Comparison of ENCODE assay signal across 35 cellular contexts in the genomic region with DNA sequence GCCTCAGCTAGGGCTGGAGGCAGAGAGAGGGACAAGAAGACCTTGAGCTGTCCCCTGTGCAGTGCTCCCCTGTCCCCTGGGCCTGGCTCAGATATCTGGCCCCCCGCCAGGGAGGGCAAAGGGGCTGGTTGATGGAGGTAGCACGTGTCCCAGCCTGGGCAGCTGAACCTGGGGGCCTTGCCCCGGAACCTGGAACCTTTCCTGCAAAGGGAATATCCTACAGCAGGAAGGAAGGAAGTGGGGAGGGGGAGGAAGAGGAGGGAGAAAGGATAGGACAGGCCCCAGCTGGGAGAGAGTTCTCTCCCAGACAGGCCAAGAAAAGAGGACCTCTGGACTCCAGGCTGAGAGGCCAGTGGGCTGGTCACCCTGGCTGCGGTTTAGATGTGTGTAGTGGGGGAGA. TPM values are rescaled to one million over a fixed set of nuclear protein-coding genes. Genes with fewer than 3 reads are reported as not detected.
DNase-seq lines count a peak whose midpoint lies in the region; ATAC-seq, FAIRE-seq and TF ChIP-seq lines count a peak whose summit lies in the region.
"Had no signal": no experiment of that assay in that cellular context is flagged by ENCODE, and none has a peak within 500 bp of the region (broad histone marks: within the 10 kb centered on the region; RNA-seq: fewer than 3 reads in every experiment).

No MANE protein-coding gene starts in this region.

- no peak overlapping the region for H3K4me3 Mint-ChIP-seq in stimulated activated naive B cell treated with anti-CD40 and anti-IgM and Interleukin-4, amounts not matched to agents 10 μg/mL and 1 μg/mL and 100 μg/mL, for 72 hours
- H3K4me3 Mint-ChIP-seq in CD8-positive, alpha-beta memory T cell, result no peak overlapping the region
- H3K4me3 Mint-ChIP-seq: activated CD4-positive, alpha-beta memory T cell treated with anti-CD3 and anti-CD28 coated beads for 36 hours; activated naive CD4-positive, alpha-beta T cell treated with anti-CD3 and anti-CD28 coated beads for 36 hours; CD14-positive monocyte; central memory CD8-positive, alpha-beta T cell; endodermal cell had no signal

- H3K9ac ChIP-seq in H1 (replicated peaks in 1 of 4; ENCODE audit: extremely low read depth in 1 of 4, low read depth in 3 of 4, low read length in 3 of 4), result no peak overlapping the region

- H3K27me3 Mint-ChIP-seq in stimulated activated naive B cell treated with anti-CD40 and anti-IgM and Interleukin-4, amounts not matched to agents 10 μg/mL and 1 μg/mL and 100 μg/mL, for 72 hours, result peaks cover 15 to 30% of the 10 kb centered on the region in 2 donors
- peaks cover 10 to 20% of the 10 kb centered on the region in 2 donors for H3K27me3 Mint-ChIP-seq in CD8-positive, alpha-beta memory T cell

- peaks cover 26 to 28% of the 10 kb centered on the region in 2 donors for H3K4me1 Mint-ChIP-seq in stimulated activated naive B cell treated with anti-CD40 and anti-IgM and Interleukin-4, amounts not matched to agents 10 μg/mL and 1 μg/mL and 100 μg/mL, for 72 hours
- peaks cover 11 to 18% (median 13%) of the 10 kb centered on the region in 3 donors for H3K4me1 Mint-ChIP-seq in CD8-positive, alpha-beta memory T cell

- H3K27ac Mint-ChIP-seq in stimulated activated naive B cell treated with anti-CD40 and anti-IgM and Interleukin-4, amounts not matched to agents 10 μg/mL and 1 μg/mL and 100 μg/mL, for 72 hours, result peak overlapping the region; percentile 71
- H3K27ac Mint-ChIP-seq in CD8-positive, alpha-beta memory T cell, result peak overlapping the region in 1 of 8 donors; percentile 29
- H3K27ac Mint-ChIP-seq: activated CD4-positive, alpha-beta memory T cell treated with anti-CD3 and anti-CD28 coated beads for 36 hours; activated naive CD4-positive, alpha-beta T cell treated with anti-CD3 and anti-CD28 coated beads for 36 hours; CD14-positive monocyte; endodermal cell had no signal

- no peak overlapping the region for H2BK120ac ChIP-seq in H1 (replicated peaks; ENCODE audit: low read depth, low read length)

- H3K56ac ChIP-seq in H1 (replicated peaks; ENCODE audit: insufficient read length, low read depth, low read length), result no peak overlapping the region

- no peaks in the 10 kb centered on the region for H3K79me1 ChIP-seq in H1 (ENCODE audit: low read depth, low read length)

- no peak overlapping the region for H2AFZ ChIP-seq in H1 (ENCODE audit: low read length)
- H2AFZ ChIP-seq: PC-9 had no signal

- H3K23me2 ChIP-seq in H1 (ENCODE audit: low read depth, low read length), result no peaks in the 10 kb centered on the region; the same call in 1 of the 2 replicates

- H3K9me3 Mint-ChIP-seq in stimulated activated naive B cell treated with anti-CD40 and anti-IgM and Interleukin-4, amounts not matched to agents 10 μg/mL and 1 μg/mL and 100 μg/mL, for 72 hours, result no peaks in the 10 kb centered on the region
- H3K9me3 Mint-ChIP-seq in CD8-positive, alpha-beta memory T cell, result no peaks in the 10 kb centered on the region
- H3K9me3 Mint-ChIP-seq: activated CD4-positive, alpha-beta memory T cell treated with anti-CD3 and anti-CD28 coated beads for 36 hours; activated naive CD4-positive, alpha-beta T cell treated with anti-CD3 and anti-CD28 coated beads for 36 hours; central memory CD8-positive, alpha-beta T cell; endodermal cell had no signal

- H3K27ac ChIP-seq in HEK293 (ENCODE audit: extremely low read depth, low read depth, low read length) (no peak overlapping the region), H1 (ENCODE audit: low read depth, low read length) (no peak overlapping the region)
- no peak overlapping the region for H3K27ac ChIP-seq in CD8-positive, alpha-beta memory T cell (ENCODE audit: low read depth, low read length)
- H3K27ac ChIP-seq: HL-60, neutrophil, PC-9, stomach, tibial nerve had no signal

- peak; percentile 64 for ATAC-seq in left lobe of liver
- ATAC-seq in stimulated activated naive B cell treated with anti-CD40 and anti-IgM and Interleukin-4, amounts not matched to agents 10 μg/mL and 1 μg/mL and 100 μg/mL, for 72 hours (replicated peaks), result no peak
- no peak for ATAC-seq in HG03378 (IDR thresholded peaks at IDR 0.05; ENCODE audit: unreplicated experiment)
- ATAC-seq: esophagus mucosa, sciatic nerve had no signal

- H3K36me3 Mint-ChIP-seq in stimulated activated naive B cell treated with anti-CD40 and anti-IgM and Interleukin-4, amounts not matched to agents 10 μg/mL and 1 μg/mL and 100 μg/mL, for 72 hours, result no peaks in the 10 kb centered on the region
- H3K36me3 Mint-ChIP-seq in CD8-positive, alpha-beta memory T cell, result no peaks in the 10 kb centered on the region
- H3K36me3 Mint-ChIP-seq: activated CD4-positive, alpha-beta memory T cell treated with anti-CD3 and anti-CD28 coated beads for 36 hours; CD14-positive monocyte had no signal

- no peak overlapping the region for H4K8ac ChIP-seq in H1 (ENCODE audit: extremely low read depth, insufficient read depth, low read length)

- no peaks in the 10 kb centered on the region for H3K79me2 ChIP-seq in H1 (ENCODE audit: control insufficient read depth in 1 of 2, insufficient read depth in 2 of 2, low read length in 2 of 2)

- no peak overlapping the region for H3K14ac ChIP-seq in H1 (ENCODE audit: insufficient read length)

- H3K18ac ChIP-seq in H1 (ENCODE audit: extremely low read depth, low read length), result no peak overlapping the region

- no peak overlapping the region for H4K5ac ChIP-seq in H1 (ENCODE audit: insufficient read length, low read depth, low read length)

- no peak for DNase-seq in H1 (ENCODE audit: low read depth in 1 of 2, low spot score in 2 of 2)
- DNase-seq in left lobe of liver (ENCODE audit: low spot score), result peak; percentile 85
- no peak for DNase-seq in stimulated activated naive B cell treated with anti-CD40 and anti-IgM and Interleukin-4, amounts not matched to agents 10 μg/mL and 1 μg/mL and 100 μg/mL, for 72 hours
- no peak for DNase-seq in NCI-H226
- no peak for DNase-seq in CD8-positive, alpha-beta memory T cell
- DNase-seq: activated CD4-positive, alpha-beta memory T cell treated with anti-CD3 and anti-CD28 coated beads for 36 hours; activated CD4-positive, alpha-beta T cell treated with anti-CD3 and anti-CD28 coated beads for 1 hour; activated CD8-positive, alpha-beta memory T cell treated with anti-CD3 and anti-CD28 coated beads, Interleukin-2, amount 50 U/mL, for 4 hours; activated naive CD4-positive, alpha-beta T cell treated with anti-CD3 and anti-CD28 coated beads for 36 hours; DMS79; endodermal cell; head of caudate nucleus; Kasumi-1; NCI-H1417 treated with DMSO at 0.1 percent for 48 hours; NCI-H2029 treated with DMSO at 0.1 percent for 48 hours; NCI-H526 treated with DMSO at 0.1 percent for 48 hours; PC-9; stimulated activated CD4-positive, alpha-beta T cell treated with anti-CD3 and anti-CD28 coated beads, Interleukin-12 subunit alpha, Interleukin-12 subunit beta, amount 100 ng/mL, for 4 hours; stimulated activated CD4-positive, alpha-beta T cell treated with anti-CD3 and anti-CD28 coated beads, Interleukin-2, amount 100 ng/mL, for 48 hours; stomach; T-helper 2 cell had no signal

- 88% methylated on average over 4 of the region's 4 CpGs; no CpG with 5 or more reads in 1 of the 2 experiments for WGBS in H1 (ENCODE audit: extremely low coverage in 1 of 2, insufficient coverage in 1 of 2, insufficient read length in 1 of 2, insufficient replicate concordance in 2 of 2, low coverage in 1 of 2, low lambda C conversion rate in 2 of 2, missing lambda C conversion rate in 1 of 2), 2 experiments

- H2BK12ac ChIP-seq in H1 (ENCODE audit: low read depth, low read length), result no peak overlapping the region

- no peak overlapping the region for H2AK5ac ChIP-seq in H1 (ENCODE audit: low read depth, low read length)

- H3K36me3 ChIP-seq in HEK293 (ENCODE audit: control insufficient read depth in 2 of 2, insufficient read depth in 1 of 2, low read length in 2 of 2), result no peaks in the 10 kb centered on the region
- H3K36me3 ChIP-seq in H1 (ENCODE audit: control insufficient read depth in 2 of 4, insufficient read depth in 4 of 4, low read length in 3 of 4), result no peaks in the 10 kb centered on the region
- H3K36me3 ChIP-seq in CD8-positive, alpha-beta memory T cell (ENCODE audit: insufficient read depth, low read length), result no peaks in the 10 kb centered on the region
- H3K36me3 ChIP-seq: neutrophil, stomach, tibial nerve had no signal

- no peak overlapping the region for H2BK20ac ChIP-seq in H1 (ENCODE audit: low read length)

- peaks cover 0 to 7% of the 10 kb centered on the region in 2 experiments for H4K20me1 ChIP-seq in H1 (replicated peaks in 1 of 2; ENCODE audit: control insufficient read depth in 1 of 2, insufficient read depth in 2 of 2, low read length in 2 of 2)

- H3K9me3 ChIP-seq in HEK293 (ENCODE audit: control insufficient read depth, insufficient read depth, low read depth, low read length) (no peaks in the 10 kb centered on the region), H1 (ENCODE audit: insufficient read depth in 2 of 2, low read depth in 1 of 2, low read length in 1 of 2) (no peaks in the 10 kb centered on the region)
- H3K9me3 ChIP-seq in CD8-positive, alpha-beta memory T cell (ENCODE audit: low read length), result no peaks in the 10 kb centered on the region
- H3K9me3 ChIP-seq: neutrophil, stomach, tibial nerve had no signal

- H3K27me3 ChIP-seq in H1 (replicated peaks in 1 of 4; ENCODE audit: control insufficient read depth in 3 of 4, extremely low read depth in 1 of 4, insufficient read depth in 3 of 4, low read length in 3 of 4), result peaks cover 8 to 36% (median 26%) of the 10 kb centered on the region in 4 experiments
- H3K27me3 ChIP-seq in CD8-positive, alpha-beta memory T cell (ENCODE audit: insufficient read depth, low read length, poor library complexity, severe bottlenecking), result peaks cover 19% of the 10 kb centered on the region

- H4K91ac ChIP-seq in H1 (replicated peaks; ENCODE audit: insufficient read length, low read length), result peak overlapping the region; percentile 0

- CTCF ChIA-PET in HEK293 (lab: Yijun Ruan, JAX) (interaction anchor here (0.6 to 10.7 kb wide), 7 partner anchors 11 to 347 kb away, joined by 3 to 269 read pairs (median 4); no protein-coding TSS in a partner anchor), H1 (lab: Charles Lee; ENCODE audit: partially characterized antibody) (interaction anchor here (0.7 to 15.7 kb wide), 15 partner anchors 8 to 343 kb away, joined by 3 to 385 read pairs (median 4); a partner anchor contains a TSS)
- CTCF ChIA-PET in CD8-positive, alpha-beta memory T cell (lab: Charles Lee), result interaction anchor here (0.9 to 6.3 kb wide), 5 partner anchors 9 to 133 kb away, joined by 3 to 189 read pairs (median 26); no protein-coding TSS in a partner anchor

- no peak overlapping the region for H3K4ac ChIP-seq in H1 (replicated peaks; ENCODE audit: insufficient read length, low read depth, low read length)

- H3K4me3 ChIP-seq in HEK293 (ENCODE audit: low read depth, low read length) (no peak overlapping the region), H1 (ENCODE audit: extremely low read depth in 1 of 4, insufficient read depth in 2 of 4, low read depth in 3 of 4, low read length in 4 of 4) (no peak overlapping the region)
- no peak overlapping the region for H3K4me3 ChIP-seq in CD8-positive, alpha-beta memory T cell (ENCODE audit: low read length)
- H3K4me3 ChIP-seq: PC-9, stomach, tibial nerve had no signal

- no peak for TF ChIP-seq EP300 in H1 (IDR thresholded peaks at IDR 0.05; ENCODE audit: borderline replicate concordance in 1 of 2, low read depth in 2 of 2, low read length in 2 of 2)

- TF ChIP-seq CTCF in HEK293 (tag by site-specific recombination; IDR thresholded peaks at IDR 0.05), result no peak
- no peak for TF ChIP-seq CTCF in H1 (IDR thresholded peaks at IDR 0.05; ENCODE audit: control extremely low read depth in 1 of 3, insufficient read depth in 1 of 3, low read depth in 1 of 3, low read length in 3 of 3)

- no peak for TF ChIP-seq RAD21 in H1 (IDR thresholded peaks at IDR 0.05 in 1 of 2, conservative IDR thresholded peaks at IDR 0.05 in 1 of 2; ENCODE audit: low read depth in 2 of 2, low read length in 2 of 2)

- no peak overlapping the region for H3K4me2 ChIP-seq in H1 (ENCODE audit: insufficient read depth in 1 of 2, low read depth in 2 of 2, low read length in 2 of 2)
- H3K4me2 ChIP-seq: PC-9 had no signal

- POLR2A ChIA-PET in HEK293 (lab: Yijun Ruan, JAX) (no interaction called here), H1 (lab: Charles Lee; ENCODE audit: partially characterized antibody) (interaction anchor here (0.9 to 1.5 kb wide), 3 partner anchors 14 to 132 kb away, joined by 3 to 6 read pairs (median 4); a partner anchor contains a TSS)
- POLR2A ChIA-PET in CD8-positive, alpha-beta memory T cell (lab: Charles Lee), result no interaction called here

- H2BK5ac ChIP-seq in H1 (ENCODE audit: low read depth, low read length), result no peak overlapping the region

- no peak overlapping the region for H3K23ac ChIP-seq in H1 (ENCODE audit: insufficient read length)

- FAIRE-seq in H1 (lab: Jason Lieb, UNC), result no peak
- FAIRE-seq: G401.6 had no signal

- H3K4me1 ChIP-seq in HEK293 (ENCODE audit: control insufficient read depth, insufficient read depth, low read length), result no peaks in the 10 kb centered on the region
- H3K4me1 ChIP-seq in H1 (replicated peaks in 1 of 4; ENCODE audit: control insufficient read depth in 3 of 4, insufficient read depth in 4 of 4, low read length in 3 of 4), result peaks cover 9 to 27% (median 13%) of the 10 kb centered on the region in 4 experiments
- peaks cover 5% of the 10 kb centered on the region for H3K4me1 ChIP-seq in CD8-positive, alpha-beta memory T cell (ENCODE audit: insufficient read depth, low read length)

- H2BK15ac ChIP-seq in H1 (ENCODE audit: low read length), result no peak overlapping the region

- TF ChIP-seq POLR2A in H1 (IDR thresholded peaks at IDR 0.05; ENCODE audit: control extremely low read depth in 1 of 2, low read depth in 2 of 2, low read length in 2 of 2), result no peak

RNA-seq across cellular contexts. Expression of a gene that starts 27.6 kb away (rescaled TPM):
- total RNA-seq in H1 (2021; fragmentation: NEBNext Ultra II Directional; extraction: Animal tissue kit (Norgen Biotek cat#: 25700)), result 0.06 and 0.13 TPM in 2 replicates
- 0.14 and 0.25 TPM in 2 replicates for polyA plus RNA-seq in H1 (2011; rRNA removed)
- 0.23 TPM for polyA plus RNA-seq in H1 (2011; cell fraction: cytosol; rRNA removed)
- 0.48 TPM for polyA plus RNA-seq in H1 (2011; cell fraction: nucleus; rRNA removed)
- polyA plus RNA-seq in H1 (2012, experiment 1 of 2), result 0.09 to 0.24 TPM (median 0.15 TPM) in 4 replicates
- polyA plus RNA-seq in H1 (2012, experiment 2 of 2), result 0.14 TPM
- 0.06 TPM for polyA plus RNA-seq in H1 (2013, experiment 1 of 2)
- 0.09 TPM for polyA plus RNA-seq in H1 (2013, experiment 2 of 2)
- polyA minus RNA-seq in H1 (2011; rRNA and poly(A)+ RNA removed), result 0.17 TPM in 1 of 2 replicates, not detected in the other
- not detected for polyA minus RNA-seq in H1 (2011; cell fraction: cytosol; rRNA and poly(A)+ RNA removed)
- polyA minus RNA-seq in H1 (2011; cell fraction: nucleus; rRNA and poly(A)+ RNA removed), result 0.20 TPM
- total RNA-seq in left lobe of liver, result 0.08 TPM
- not detected for total RNA-seq in CD8-positive, alpha-beta memory T cell
- polyA plus RNA-seq in CD8-positive, alpha-beta memory T cell, result 0.12 TPM
- total RNA-seq: activated CD4-positive, alpha-beta memory T cell treated with anti-CD3 and anti-CD28 coated beads for 36 hours; activated naive CD4-positive, alpha-beta T cell treated with anti-CD3 and anti-CD28 coated beads for 36 hours; esophagus mucosa; fibroblast of villous mesenchyme; mesenteric fat pad; myocyte had no signal
- polyA plus RNA-seq: AG04450, CD14-positive monocyte had no signal
